Comparison of ENCODE assay signal across 17 cellular contexts in genomic region chr10:80860719-80861118, GRCh38.
DNase-seq lines count a peak whose midpoint lies in the region; ATAC-seq and TF ChIP-seq lines count a peak whose summit lies in the region.
"Had no signal": no experiment of that assay in that cellular context is flagged by ENCODE, and none has a peak within 500 bp of the region (broad histone marks: within the 10 kb centered on the region; RNA-seq: fewer than 3 reads in every experiment).

No MANE protein-coding gene starts in this region.

- H3K27me3 Mint-ChIP-seq in immature natural killer cell (ENCODE audit: low read depth in 3 of 3): peaks cover 0 to 4% (median 3%) of the 10 kb centered on the region in 3 donors
- H3K27me3 Mint-ChIP-seq: CD4-positive, alpha-beta T cell; CD8-positive, alpha-beta memory T cell had no signal

- no peaks in the 10 kb centered on the region for H3K27me3 ChIP-seq in right lobe of liver
- H3K27me3 ChIP-seq: BLaER1 had no signal

- no peaks in the 10 kb centered on the region for H3K4me1 Mint-ChIP-seq in immature natural killer cell
- H3K4me1 Mint-ChIP-seq: B cell; CD8-positive, alpha-beta memory T cell had no signal

- TF ChIP-seq POLR2A in right lobe of liver (IDR thresholded peaks at IDR 0.05): no peak

- peaks cover 0 to 2% (median 0%) of the 10 kb centered on the region in 6 donors for H3K9me3 Mint-ChIP-seq in immature natural killer cell
- H3K9me3 Mint-ChIP-seq: CD4-positive, alpha-beta T cell had no signal

- no peak overlapping the region for H3K27ac ChIP-seq in right lobe of liver
- H3K27ac ChIP-seq: 22Rv1, BLaER1, C4-2B had no signal

- no peak overlapping the region for H3K27ac Mint-ChIP-seq in immature natural killer cell
- H3K27ac Mint-ChIP-seq: B cell; CD4-positive, alpha-beta T cell; CD8-positive, alpha-beta memory T cell had no signal

- DNase-seq in DMS53 (lab: John Stamatoyannopoulos, UW) (peak; percentile 5), DMS53 treated with DMSO at 0.1 percent for 48 hours (lab: John Stamatoyannopoulos, UW; ENCODE audit: unreplicated experiment) (no peak), left lobe of liver (ENCODE audit: low spot score) (peak; percentile 52), right lobe of liver (peak in 1 of 3 donors; percentile 58), immature natural killer cell (no peak), NK-92 (lab: John Stamatoyannopoulos, UW; ENCODE audit: unreplicated experiment) (no peak)
- DNase-seq: CD4-positive, alpha-beta T cell; CD8-positive, alpha-beta memory T cell; DMS 273 treated with DMSO at 0.1 percent for 48 hours; DND-41; GOT3; H7; HCEC 1CT had no signal

- ATAC-seq in left lobe of liver (peak; percentile 99), right lobe of liver (peak; percentile 87 to 98 (median 92))

- 27% methylated on average over 1 of the region's 1 CpG for WGBS in right lobe of liver (ENCODE audit: insufficient coverage, low coverage, low lambda C conversion rate, missing lambda C conversion rate)

- no peaks in the 10 kb centered on the region for H3K9me3 ChIP-seq in right lobe of liver
- H3K9me3 ChIP-seq: BLaER1 had no signal

- peaks cover 0 to 8% (median 2%) of the 10 kb centered on the region in 4 donors for H3K4me1 ChIP-seq in right lobe of liver
- H3K4me1 ChIP-seq: BLaER1 had no signal

- TF ChIP-seq CTCF in right lobe of liver (IDR thresholded peaks at IDR 0.05): no peak

- H3K4me3 ChIP-seq in right lobe of liver: no peak overlapping the region
- H3K4me3 ChIP-seq: BLaER1 had no signal

- intact Hi-C loops in right lobe of liver (cut with DNase I): no loop called here

- no peaks in the 10 kb centered on the region for H3K36me3 Mint-ChIP-seq in immature natural killer cell
- H3K36me3 Mint-ChIP-seq: CD8-positive, alpha-beta memory T cell had no signal

- no peak overlapping the region for H3K4me3 Mint-ChIP-seq in immature natural killer cell
- H3K4me3 Mint-ChIP-seq: B cell; CD4-positive, alpha-beta T cell; CD8-positive, alpha-beta memory T cell had no signal

- H3K36me3 ChIP-seq in right lobe of liver: no peaks in the 10 kb centered on the region
- H3K36me3 ChIP-seq: BLaER1 had no signal

Comparison
In these comparisons a context has a peak if more than half of its experiments do, and no peak if none do; other contexts are left out.
1. DNase-seq: peak in DMS53 (single experiment) and left lobe of liver (single experiment); none in DMS53 treated with DMSO at 0.1 percent for 48 hours (single experiment), immature natural killer cell (0 of 3) and NK-92 (single experiment).